ENCODE assay signal across 11 cellular contexts in genomic region chr7:130990178-130990832, GRCh38.
DNase-seq lines count a peak whose midpoint lies in the region; ATAC-seq and TF ChIP-seq lines count a peak whose summit lies in the region.
"Had no signal": no experiment of that assay in that cellular context is flagged by ENCODE, and none has a peak within 500 bp of the region (broad histone marks: within the 10 kb centered on the region; RNA-seq: fewer than 3 reads in every experiment).

No MANE protein-coding gene starts in this region.

- H3K4me1 ChIP-seq in lung (ENCODE audit: control insufficient read depth in 2 of 2, insufficient read depth in 2 of 2, low read length in 2 of 2), result peaks cover 21 to 31% of the 10 kb centered on the region in 2 donors
- H3K4me1 ChIP-seq in thyroid gland, result peaks cover 84 to 88% of the 10 kb centered on the region in 2 donors

- no peaks in the 10 kb centered on the region for H3K27me3 Mint-ChIP-seq in activated CD4-positive, alpha-beta T cell treated with anti-CD3 and anti-CD28 coated beads, Interleukin-2, amount 10 ng/mL, durations not matched to agents 24 days and 14 days
- no peaks in the 10 kb centered on the region for H3K27me3 Mint-ChIP-seq in activated naive CD4-positive, alpha-beta T cell treated with anti-CD3 and anti-CD28 coated beads, Interleukin-2, amount 50 U/mL, for 24 hours

- peaks cover 66% of the 10 kb centered on the region for H3K4me1 Mint-ChIP-seq in activated CD4-positive, alpha-beta T cell treated with anti-CD3 and anti-CD28 coated beads, Interleukin-2, amount 10 ng/mL, durations not matched to agents 24 days and 14 days
- peaks cover 46% of the 10 kb centered on the region for H3K4me1 Mint-ChIP-seq in activated naive CD4-positive, alpha-beta T cell treated with anti-CD3 and anti-CD28 coated beads, Interleukin-2, amount 50 U/mL, for 24 hours

- no peaks in the 10 kb centered on the region for H3K36me3 ChIP-seq in lung (ENCODE audit: control insufficient read depth in 2 of 2, insufficient read depth in 2 of 2, low read length in 2 of 2)
- no peaks in the 10 kb centered on the region for H3K36me3 ChIP-seq in thyroid gland

- TF ChIP-seq POLR2A in thyroid gland (IDR thresholded peaks at IDR 0.05), result no peak

- intact Hi-C loops in activated CD4-positive, alpha-beta T cell treated with anti-CD3 and anti-CD28 coated beads, Interleukin-2, amount 10 ng/mL, durations not matched to agents 24 days and 14 days (cut with micrococcal nuclease), result no loop called here
- intact Hi-C loops in thyroid gland (cut with DNase I), result loop anchor here (10.0 kb wide), 1 partner anchor 86 kb away; no protein-coding TSS in a partner anchor

- peak; percentile 76 for DNase-seq in activated CD4-positive, alpha-beta T cell treated with anti-CD3 and anti-CD28 coated beads, Interleukin-2, amount 10 ng/mL, durations not matched to agents 24 days and 14 days
- no peak for DNase-seq in activated CD4-positive, alpha-beta T cell treated with anti-CD3 and anti-CD28 coated beads, Interleukin-2, amount 50 U/mL, for 4 hours
- DNase-seq in lung (ENCODE audit: low spot score) (peak; percentile 81), thyroid gland (peak; percentile 50 to 71), NOMO-1 (lab: John Stamatoyannopoulos, UW; ENCODE audit: unreplicated experiment in 2 of 2) (no peak), kidney tubule cell (ENCODE audit: low spot score) (no peak)
- DNase-seq: foreskin fibroblast, NCI-H1105 treated with DMSO at 0.1 percent for 48 hours, SW 1271 had no signal

- peaks cover 22% of the 10 kb centered on the region for H3K36me3 Mint-ChIP-seq in activated CD4-positive, alpha-beta T cell treated with anti-CD3 and anti-CD28 coated beads, Interleukin-2, amount 10 ng/mL, durations not matched to agents 24 days and 14 days (ENCODE audit: low read depth)
- H3K36me3 Mint-ChIP-seq in activated naive CD4-positive, alpha-beta T cell treated with anti-CD3 and anti-CD28 coated beads, Interleukin-2, amount 50 U/mL, for 24 hours, result peaks cover 8% of the 10 kb centered on the region

- peak overlapping the region in 1 of 2 donors; percentile 72 for H3K27ac ChIP-seq in lung (ENCODE audit: low read depth in 1 of 2, low read length in 1 of 2)
- peak overlapping the region; percentile 35 to 76 (median 61) for H3K27ac ChIP-seq in thyroid gland

- no peak for TF ChIP-seq CTCF in lung (IDR thresholded peaks at IDR 0.05; ENCODE audit: control extremely low read depth, extremely low read depth)
- no peak for TF ChIP-seq CTCF in thyroid gland (IDR thresholded peaks at IDR 0.05)

- WGBS in lung, 2 donors, result 59 to 63% methylated on average over 16 of the region's 16 CpGs
- 52 to 54% methylated on average over 16 of the region's 16 CpGs for WGBS in thyroid gland, 2 donors

- H3K9me3 ChIP-seq in lung (ENCODE audit: control insufficient read depth in 2 of 2, insufficient read depth in 1 of 2, low read length in 1 of 2), result no peaks in the 10 kb centered on the region
- no peaks in the 10 kb centered on the region for H3K9me3 ChIP-seq in thyroid gland

- H3K4me3 ChIP-seq in lung, result no peak overlapping the region
- no peak overlapping the region for H3K4me3 ChIP-seq in thyroid gland (replicated peaks in 1 of 3)

- peak overlapping the region; percentile 76 for H3K27ac Mint-ChIP-seq in activated CD4-positive, alpha-beta T cell treated with anti-CD3 and anti-CD28 coated beads, Interleukin-2, amount 10 ng/mL, durations not matched to agents 24 days and 14 days
- peak overlapping the region; percentile 64 for H3K27ac Mint-ChIP-seq in activated naive CD4-positive, alpha-beta T cell treated with anti-CD3 and anti-CD28 coated beads, Interleukin-2, amount 50 U/mL, for 24 hours

- no peaks in the 10 kb centered on the region for H3K27me3 ChIP-seq in lung (ENCODE audit: control insufficient read depth, insufficient read depth)
- no peaks in the 10 kb centered on the region for H3K27me3 ChIP-seq in thyroid gland

- ATAC-seq in lung (ENCODE audit: insufficient read depth, low FRiP score), result peak; percentile 31
- no peak for ATAC-seq in HG02763 (IDR thresholded peaks at IDR 0.05; ENCODE audit: unreplicated experiment)

- H3K9me3 Mint-ChIP-seq in activated CD4-positive, alpha-beta T cell treated with anti-CD3 and anti-CD28 coated beads, Interleukin-2, amount 10 ng/mL, durations not matched to agents 24 days and 14 days, result no peaks in the 10 kb centered on the region
- H3K9me3 Mint-ChIP-seq in activated naive CD4-positive, alpha-beta T cell treated with anti-CD3 and anti-CD28 coated beads, Interleukin-2, amount 50 U/mL, for 24 hours, result no peaks in the 10 kb centered on the region

- peak overlapping the region; percentile 25 for H3K4me3 Mint-ChIP-seq in activated CD4-positive, alpha-beta T cell treated with anti-CD3 and anti-CD28 coated beads, Interleukin-2, amount 10 ng/mL, durations not matched to agents 24 days and 14 days
- peak overlapping the region; percentile 6 for H3K4me3 Mint-ChIP-seq in activated naive CD4-positive, alpha-beta T cell treated with anti-CD3 and anti-CD28 coated beads, Interleukin-2, amount 50 U/mL, for 24 hours

Comparison
In these comparisons a context has a peak if more than half of its experiments do, and no peak if none do; other contexts are left out.
1. DNase-seq: peak in activated CD4-positive, alpha-beta T cell treated with anti-CD3 and anti-CD28 coated beads, Interleukin-2, amount 10 ng/mL, durations not matched to agents 24 days and 14 days (single experiment), lung (single experiment) and thyroid gland (2 of 2); none in activated CD4-positive, alpha-beta T cell treated with anti-CD3 and anti-CD28 coated beads, Interleukin-2, amount 50 U/mL, for 4 hours (0 of 2), NOMO-1 (0 of 2) and kidney tubule cell (single experiment).